9 cellular contexts compared by ENCODE assay signal in genomic region chr15:59295742-59296090, GRCh38.
DNase-seq lines count a peak whose midpoint lies in the region; ATAC-seq, FAIRE-seq and TF ChIP-seq lines count a peak whose summit lies in the region.
"Had no signal": no experiment of that assay in that cellular context is flagged by ENCODE, and none has a peak within 500 bp of the region (broad histone marks: within the 10 kb centered on the region; RNA-seq: fewer than 3 reads in every experiment).

No MANE protein-coding gene starts in this region.

- no peak overlapping the region for H3K4me3 Mint-ChIP-seq in neural progenitor cell
- H3K4me3 Mint-ChIP-seq: activated CD8-positive, alpha-beta T cell treated with anti-CD3 and anti-CD28 coated beads for 36 hours had no signal

- H3K27me3 ChIP-seq in left ventricle myocardium inferior (ENCODE audit: low read depth): no peaks in the 10 kb centered on the region
- no peaks in the 10 kb centered on the region for H3K27me3 ChIP-seq in H1 (replicated peaks in 1 of 4; ENCODE audit: control insufficient read depth in 3 of 4, extremely low read depth in 1 of 4, insufficient read depth in 3 of 4, low read length in 3 of 4)
- H3K27me3 ChIP-seq in neural progenitor cell: no peaks in the 10 kb centered on the region
- H3K27me3 ChIP-seq in aorta (ENCODE audit: control insufficient read depth in 1 of 2, insufficient read depth in 2 of 2, low read length in 1 of 2): no peaks in the 10 kb centered on the region

- 90% methylated on average over 4 of the region's 4 CpGs; no CpG with 5 or more reads in 1 of the 2 experiments for WGBS in H1 (ENCODE audit: extremely low coverage in 1 of 2, insufficient coverage in 1 of 2, insufficient read length in 1 of 2, insufficient replicate concordance in 2 of 2, low coverage in 1 of 2, low lambda C conversion rate in 2 of 2, missing lambda C conversion rate in 1 of 2), 2 experiments
- WGBS in aorta, 2 donors: 46 to 48% methylated on average over 4 of the region's 4 CpGs

- H3K27me3 Mint-ChIP-seq in neural progenitor cell (ENCODE audit: insufficient read depth, low read depth): no peaks in the 10 kb centered on the region

- H3K4me1 ChIP-seq in left ventricle myocardium inferior (peaks cover 80% of the 10 kb centered on the region), H1 (replicated peaks in 1 of 4; ENCODE audit: control insufficient read depth in 3 of 4, insufficient read depth in 4 of 4, low read length in 3 of 4) (peaks cover 4 to 15% (median 10%) of the 10 kb centered on the region in 4 experiments; a peak in 6 of 7 replicates), neural progenitor cell (peaks cover 35% of the 10 kb centered on the region), aorta (ENCODE audit: control insufficient read depth in 1 of 2, insufficient read depth in 2 of 2, low read length in 2 of 2) (peaks cover 4 to 7% of the 10 kb centered on the region in 2 donors)

- H3K79me2 ChIP-seq in H1 (ENCODE audit: control insufficient read depth in 1 of 2, insufficient read depth in 2 of 2, low read length in 2 of 2) (peaks cover 0 to 68% of the 10 kb centered on the region in 2 experiments; a peak in 3 of 4 replicates), neural progenitor cell (ENCODE audit: low read depth) (no peaks in the 10 kb centered on the region)

- H4K20me1 ChIP-seq in H1 (replicated peaks in 1 of 2; ENCODE audit: control insufficient read depth in 1 of 2, insufficient read depth in 2 of 2, low read length in 2 of 2): peaks cover 3 to 6% of the 10 kb centered on the region in 2 experiments
- peaks cover 5% of the 10 kb centered on the region for H4K20me1 ChIP-seq in neural progenitor cell (ENCODE audit: low read depth)

- DNase-seq in left ventricle myocardium inferior (no peak), Right ventricle myocardium inferior (ENCODE audit: missing footprints) (no peak), H1 (ENCODE audit: low read depth in 1 of 2, low spot score in 2 of 2) (no peak), neural progenitor cell (ENCODE audit: low spot score) (no peak), aorta (no peak), H4 (ENCODE audit: low spot score) (no peak), NCI-H1105 treated with DMSO at 0.1 percent for 48 hours (lab: John Stamatoyannopoulos, UW) (no peak)
- DNase-seq: activated CD8-positive, alpha-beta T cell treated with anti-CD3 and anti-CD28 coated beads for 36 hours had no signal

- no peaks in the 10 kb centered on the region for H3K9me3 Mint-ChIP-seq in neural progenitor cell

- H4K91ac ChIP-seq in H1 (replicated peaks; ENCODE audit: insufficient read length, low read length): no peak overlapping the region

- no peak overlapping the region for H4K5ac ChIP-seq in H1 (ENCODE audit: insufficient read length, low read depth, low read length)

- no peaks in the 10 kb centered on the region for H3K23me2 ChIP-seq in H1 (ENCODE audit: low read depth, low read length)

- H3K79me1 ChIP-seq in H1 (ENCODE audit: low read depth, low read length): peaks cover 8% of the 10 kb centered on the region

- H3F3A ChIP-seq in neural progenitor cell (ENCODE audit: low read depth): peaks cover 17% of the 10 kb centered on the region

- no peak overlapping the region for H2BK12ac ChIP-seq in H1 (ENCODE audit: low read depth, low read length)

- H3K27ac ChIP-seq in left ventricle myocardium inferior (replicated peaks) (peak overlapping the region; percentile 62), H1 (ENCODE audit: low read depth, low read length) (no peak overlapping the region), neural progenitor cell (no peak overlapping the region), aorta (ENCODE audit: low read depth in 1 of 2, low read length in 2 of 2) (peak overlapping the region; percentile 95 to 97)

- no peak overlapping the region for H3K23ac ChIP-seq in H1 (ENCODE audit: insufficient read length)

- ATAC-seq in Right ventricle myocardium inferior: no peak
- ATAC-seq in aorta (ENCODE audit: low FRiP score): no peak
- ATAC-seq in GM18511 (IDR thresholded peaks at IDR 0.05; ENCODE audit: unreplicated experiment): no peak
- ATAC-seq: activated CD8-positive, alpha-beta T cell treated with anti-CD3 and anti-CD28 coated beads for 36 hours had no signal

- POLR2A ChIA-PET in H1 (lab: Charles Lee; ENCODE audit: partially characterized antibody): interaction anchor here (0.8 to 1.2 kb wide), 3 partner anchors 27 to 77 kb away, joined by 4 to 5 read pairs (median 4); partner anchors contain the start of gene MYO1E

- FAIRE-seq in H1 (lab: Jason Lieb, UNC): no peak

- H2BK15ac ChIP-seq in H1 (ENCODE audit: low read length): no peak overlapping the region

- H3K27ac Mint-ChIP-seq in neural progenitor cell: peak overlapping the region; percentile 83
- H3K27ac Mint-ChIP-seq: activated CD8-positive, alpha-beta T cell treated with anti-CD3 and anti-CD28 coated beads for 36 hours had no signal

- peaks cover 44% of the 10 kb centered on the region for H3K4me1 Mint-ChIP-seq in neural progenitor cell

- no peak overlapping the region for H2BK120ac ChIP-seq in H1 (replicated peaks; ENCODE audit: low read depth, low read length)

- H2AK5ac ChIP-seq in H1 (ENCODE audit: low read depth, low read length): no peak overlapping the region

- no peak overlapping the region for H3K9ac ChIP-seq in H1 (replicated peaks in 1 of 4; ENCODE audit: extremely low read depth in 1 of 4, low read depth in 3 of 4, low read length in 3 of 4)
- H3K9ac ChIP-seq in neural progenitor cell: no peak overlapping the region

- H2AFZ ChIP-seq in H1 (ENCODE audit: low read length): no peak overlapping the region
- H2AFZ ChIP-seq in neural progenitor cell (replicated peaks): no peak overlapping the region

- H3K4me3 ChIP-seq in left ventricle myocardium inferior (peak overlapping the region; percentile 21), H1 (ENCODE audit: extremely low read depth in 1 of 4, insufficient read depth in 2 of 4, low read depth in 3 of 4, low read length in 4 of 4) (no peak overlapping the region), neural progenitor cell (no peak overlapping the region), aorta (ENCODE audit: low read length in 2 of 2) (no peak overlapping the region)

- TF ChIP-seq CTCF in left ventricle myocardium inferior (IDR thresholded peaks at IDR 0.05; ENCODE audit: borderline replicate concordance): no peak
- TF ChIP-seq CTCF in H1 (IDR thresholded peaks at IDR 0.05; ENCODE audit: control extremely low read depth in 1 of 3, insufficient read depth in 1 of 3, low read depth in 1 of 3, low read length in 3 of 3): no peak
- no peak for TF ChIP-seq CTCF in neural progenitor cell (IDR thresholded peaks at IDR 0.05)

- intact Hi-C loops in left ventricle myocardium inferior (cut with micrococcal nuclease) (no loop called here), Right ventricle myocardium inferior (cut with DNase I) (no loop called here), aorta (cut with DNase I) (loop anchor here (5.0 kb wide), 2 partner anchors 48 to 77 kb away; partner anchors contain the start of gene MYO1E (in 2 of the 2))

- no peak overlapping the region for H3K4ac ChIP-seq in H1 (replicated peaks; ENCODE audit: insufficient read length, low read depth, low read length)

- no peak overlapping the region for H2BK20ac ChIP-seq in H1 (ENCODE audit: low read length)

- H3K4me2 ChIP-seq in H1 (ENCODE audit: insufficient read depth in 1 of 2, low read depth in 2 of 2, low read length in 2 of 2): no peak overlapping the region
- H3K4me2 ChIP-seq in neural progenitor cell: no peak overlapping the region

- CTCF ChIA-PET in H1 (lab: Charles Lee; ENCODE audit: partially characterized antibody): interaction anchor here (0.8 to 1.7 kb wide), 4 partner anchors 14 to 109 kb away, joined by 4 to 5 read pairs (median 4); no protein-coding TSS in a partner anchor

- TF ChIP-seq RAD21 in H1 (IDR thresholded peaks at IDR 0.05 in 1 of 2, conservative IDR thresholded peaks at IDR 0.05 in 1 of 2; ENCODE audit: low read depth in 2 of 2, low read length in 2 of 2): no peak

- no peak overlapping the region for H3K14ac ChIP-seq in H1 (ENCODE audit: insufficient read length)

- 0 out of 2 replicates have a peak overlapping the region, but pooled peaks have one; percentile 10 for H2BK5ac ChIP-seq in H1 (ENCODE audit: low read depth, low read length)

- TF ChIP-seq POLR2A in H1 (IDR thresholded peaks at IDR 0.05; ENCODE audit: control extremely low read depth in 1 of 2, low read depth in 2 of 2, low read length in 2 of 2): no peak

- H3K36me3 Mint-ChIP-seq in neural progenitor cell: no peaks in the 10 kb centered on the region

- H4K8ac ChIP-seq in H1 (ENCODE audit: extremely low read depth, insufficient read depth, low read length): no peak overlapping the region

- no peak overlapping the region for H3K56ac ChIP-seq in H1 (replicated peaks; ENCODE audit: insufficient read length, low read depth, low read length)

- no peaks in the 10 kb centered on the region for H3K36me3 ChIP-seq in left ventricle myocardium inferior
- H3K36me3 ChIP-seq in H1 (ENCODE audit: control insufficient read depth in 2 of 4, insufficient read depth in 4 of 4, low read length in 3 of 4): no peaks in the 10 kb centered on the region
- H3K36me3 ChIP-seq in neural progenitor cell: no peaks in the 10 kb centered on the region
- no peaks in the 10 kb centered on the region for H3K36me3 ChIP-seq in aorta (ENCODE audit: control insufficient read depth in 1 of 2, insufficient read depth in 2 of 2, low read length in 1 of 2)

- H3K18ac ChIP-seq in H1 (ENCODE audit: extremely low read depth, low read length): no peak overlapping the region

- no peak for TF ChIP-seq EP300 in H1 (IDR thresholded peaks at IDR 0.05; ENCODE audit: borderline replicate concordance in 1 of 2, low read depth in 2 of 2, low read length in 2 of 2)

- no peaks in the 10 kb centered on the region for H3K9me3 ChIP-seq in left ventricle myocardium inferior (replicated peaks)
- H3K9me3 ChIP-seq in H1 (ENCODE audit: insufficient read depth in 2 of 2, low read depth in 1 of 2, low read length in 1 of 2): no peaks in the 10 kb centered on the region
- H3K9me3 ChIP-seq in neural progenitor cell (ENCODE audit: low read depth): no peaks in the 10 kb centered on the region
- no peaks in the 10 kb centered on the region for H3K9me3 ChIP-seq in aorta (ENCODE audit: control insufficient read depth, low read length)

TF ChIP-seq in H1, 55 proteins besides CTCF, POLR2A, EP300 and RAD21:
- TF ChIP-seq RBBP5 (IDR thresholded peaks at IDR 0.05; ENCODE audit: borderline replicate concordance, low read depth, low read length) (no peak), MAFK (IDR thresholded peaks at IDR 0.05; ENCODE audit: low read depth, low read length) (no peak), TAF1 (IDR thresholded peaks at IDR 0.05; ENCODE audit: low read depth, low read length) (no peak), TCF12 (IDR thresholded peaks at IDR 0.05; ENCODE audit: low read depth, low read length) (no peak)

Comparison
In these comparisons a context has a peak if more than half of its experiments do, and no peak if none do; other contexts are left out.
1. H3K27ac ChIP-seq: peak in left ventricle myocardium inferior (single experiment) and aorta (2 of 2); none in H1 (single experiment) and neural progenitor cell (single experiment).
2. intact Hi-C loops: an anchor here in aorta (5.0 kb wide); none called in left ventricle myocardium inferior and Right ventricle myocardium inferior.